In genomic region chr14:58752782-58753181, GRCh38 we compare ENCODE assay signal across 9 cellular contexts.
DNase-seq lines count a peak whose midpoint lies in the region; ATAC-seq and TF ChIP-seq lines count a peak whose summit lies in the region.
"Had no signal": no experiment of that assay in that cellular context is flagged by ENCODE, and none has a peak within 500 bp of the region (broad histone marks: within the 10 kb centered on the region; RNA-seq: fewer than 3 reads in every experiment).

No MANE protein-coding gene starts in this region.

- peaks cover 78% of the 10 kb centered on the region for H3K27me3 Mint-ChIP-seq in MCF 10A (ENCODE audit: insufficient read depth, unreplicated experiment)

- H3K4me1 Mint-ChIP-seq in MCF 10A (ENCODE audit: insufficient read depth, unreplicated experiment), result peaks cover 14% of the 10 kb centered on the region
- no peaks in the 10 kb centered on the region for H3K4me1 Mint-ChIP-seq in stimulated activated effector memory CD8-positive, alpha-beta T cell treated with anti-CD3 and anti-CD28 coated beads, Interleukin-12 subunit alpha, Interleukin-12 subunit beta, amount 100 ng/mL, for 72 hours

- no TSS peak for BruUV-seq in MCF 10A (replicated peaks; lab: Mats Ljungman, UMichigan)

- DNase-seq in KBM-7 (peak; percentile 11), MCF 10A (ENCODE audit: unreplicated experiment) (peak; percentile 75), kidney glomerular epithelial cell (lab: John Stamatoyannopoulos, UW) (peak; percentile 27), vagina (ENCODE audit: extremely low spot score in 2 of 2) (no peak)
- no peak for DNase-seq in activated naive CD4-positive, alpha-beta T cell treated with Interleukin-2 at 50 U/mL for 16 hours
- DNase-seq in stimulated activated effector memory CD8-positive, alpha-beta T cell treated with anti-CD3 and anti-CD28 coated beads, Interleukin-12 subunit alpha, Interleukin-12 subunit beta, amount 100 ng/mL, for 72 hours (ENCODE audit: low spot score in 2 of 2), result no peak
- no peak for DNase-seq in activated CD4-positive, alpha-beta T cell treated with anti-CD3 and anti-CD28 coated beads for 48 hours

- H3K27ac Mint-ChIP-seq in MCF 10A (ENCODE audit: low read depth, unreplicated experiment), result no peak overlapping the region
- H3K27ac Mint-ChIP-seq in stimulated activated effector memory CD8-positive, alpha-beta T cell treated with anti-CD3 and anti-CD28 coated beads, Interleukin-12 subunit alpha, Interleukin-12 subunit beta, amount 100 ng/mL, for 72 hours, result no peak overlapping the region

- POLR2A ChIA-PET in MCF 10A (lab: Yijun Ruan, JAX), result interaction anchor here (0.9 to 2.1 kb wide), 3 partner anchors 20 to 77 kb away, joined by 3 to 8 read pairs (median 4); no protein-coding TSS in a partner anchor

- no peak for TF ChIP-seq CTCF in MCF 10A (IDR thresholded peaks at IDR 0.05; ENCODE audit: unreplicated experiment)
- TF ChIP-seq CTCF in vagina (IDR thresholded peaks at IDR 0.05), result no peak

- H3K9ac ChIP-seq in skeletal muscle tissue (ENCODE audit: low read depth in 1 of 3, low read length in 3 of 3), result no peak overlapping the region

- no peak for TF ChIP-seq POLR2A in vagina (IDR thresholded peaks at IDR 0.05)

- no peak for ATAC-seq in stimulated activated effector memory CD8-positive, alpha-beta T cell treated with anti-CD3 and anti-CD28 coated beads, Interleukin-12 subunit alpha, Interleukin-12 subunit beta, amount 100 ng/mL, for 72 hours

- H3K27ac ChIP-seq in skeletal muscle tissue (ENCODE audit: low read depth, low read length) (peak overlapping the region; percentile 25), vagina (no peak overlapping the region)
- H3K27ac ChIP-seq: SJSA1 had no signal

- intact Hi-C loops in MCF 10A (cut with micrococcal nuclease), result no loop called here
- intact Hi-C loops in vagina (cut with DNase I), result loop anchor here (10.0 kb wide), 1 partner anchor 52 kb away; no protein-coding TSS in a partner anchor

- no peaks in the 10 kb centered on the region for H3K36me3 Mint-ChIP-seq in MCF 10A (ENCODE audit: insufficient read depth, unreplicated experiment)
- H3K36me3 Mint-ChIP-seq in stimulated activated effector memory CD8-positive, alpha-beta T cell treated with anti-CD3 and anti-CD28 coated beads, Interleukin-12 subunit alpha, Interleukin-12 subunit beta, amount 100 ng/mL, for 72 hours, result no peaks in the 10 kb centered on the region

- H3K4me3 ChIP-seq in skeletal muscle tissue (ENCODE audit: low read length in 3 of 3) (peak overlapping the region in 1 of 3 donors; percentile 42), vagina (no peak overlapping the region)
- H3K4me3 ChIP-seq: SJSA1 had no signal

- H3K4me3 Mint-ChIP-seq in MCF 10A (ENCODE audit: unreplicated experiment), result no peak overlapping the region
- H3K4me3 Mint-ChIP-seq in stimulated activated effector memory CD8-positive, alpha-beta T cell treated with anti-CD3 and anti-CD28 coated beads, Interleukin-12 subunit alpha, Interleukin-12 subunit beta, amount 100 ng/mL, for 72 hours, result no peak overlapping the region

- H3K36me3 ChIP-seq in skeletal muscle tissue (ENCODE audit: control insufficient read depth in 3 of 3, insufficient read depth in 3 of 3, low read length in 3 of 3) (no peaks in the 10 kb centered on the region), vagina (no peaks in the 10 kb centered on the region)
- H3K36me3 ChIP-seq: SJSA1 had no signal

- H3K27me3 ChIP-seq in skeletal muscle tissue (ENCODE audit: control insufficient read depth in 3 of 3, insufficient read depth in 3 of 3, low read length in 3 of 3), result no peaks in the 10 kb centered on the region
- H3K27me3 ChIP-seq in vagina, result no peaks in the 10 kb centered on the region
- H3K27me3 ChIP-seq: SJSA1 had no signal

- H3K9me3 Mint-ChIP-seq in MCF 10A (ENCODE audit: unreplicated experiment), result no peaks in the 10 kb centered on the region
- no peaks in the 10 kb centered on the region for H3K9me3 Mint-ChIP-seq in stimulated activated effector memory CD8-positive, alpha-beta T cell treated with anti-CD3 and anti-CD28 coated beads, Interleukin-12 subunit alpha, Interleukin-12 subunit beta, amount 100 ng/mL, for 72 hours

- CTCF ChIA-PET in MCF 10A (lab: Yijun Ruan, JAX), result interaction anchor here (0.8 to 1.4 kb wide), 3 partner anchors 37 to 295 kb away, joined by 4 read pairs; no protein-coding TSS in a partner anchor

- no peaks in the 10 kb centered on the region for H3K9me3 ChIP-seq in skeletal muscle tissue (ENCODE audit: control insufficient read depth in 3 of 3, low read length in 3 of 3)
- no peaks in the 10 kb centered on the region for H3K9me3 ChIP-seq in vagina
- H3K9me3 ChIP-seq: SJSA1 had no signal

- H3K4me1 ChIP-seq in skeletal muscle tissue (ENCODE audit: control insufficient read depth in 3 of 3, insufficient read depth in 3 of 3, low read length in 3 of 3) (peaks cover 3 to 15% (median 12%) of the 10 kb centered on the region in 3 donors), vagina (peaks cover 31% of the 10 kb centered on the region)

- in situ Hi-C loops in KBM-7 (cut with MboI; ENCODE audit: low pct_unique_long_range_greater_than_20kb, low sequenced_read_pairs), result no loop called here

Comparison
In these comparisons a context has a peak if more than half of its experiments do, and no peak if none do; other contexts are left out.
1. DNase-seq: peak in KBM-7 (single experiment), MCF 10A (single experiment) and kidney glomerular epithelial cell (single experiment); none in activated naive CD4-positive, alpha-beta T cell treated with Interleukin-2 at 50 U/mL for 16 hours (single experiment), stimulated activated effector memory CD8-positive, alpha-beta T cell treated with anti-CD3 and anti-CD28 coated beads, Interleukin-12 subunit alpha, Interleukin-12 subunit beta, amount 100 ng/mL, for 72 hours (0 of 2), activated CD4-positive, alpha-beta T cell treated with anti-CD3 and anti-CD28 coated beads for 48 hours (single experiment) and vagina (0 of 2).